Comparison of ENCODE assay signal across 28 cellular contexts in the genomic region with DNA sequence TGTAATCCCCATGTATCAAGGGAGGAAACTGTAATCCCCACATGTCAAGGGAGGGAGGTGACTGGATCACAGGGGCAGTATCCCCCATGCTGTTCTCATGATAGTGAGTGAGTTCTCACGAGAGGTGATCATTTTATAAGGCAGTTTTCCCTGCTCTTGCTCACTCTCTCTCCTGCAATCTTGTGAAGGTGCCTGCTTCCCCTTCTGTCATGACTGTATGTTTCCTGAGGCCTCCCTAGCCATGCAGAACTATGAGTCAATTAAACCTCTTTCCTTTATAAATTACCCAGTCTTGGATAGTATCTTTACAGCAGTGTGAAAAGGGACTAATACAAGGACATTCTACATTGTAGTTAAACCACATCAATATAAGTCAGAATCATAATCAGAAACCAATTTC.
"Had no signal": no experiment of that assay in that cellular context is flagged by ENCODE, and none has a peak within 500 bp of the region (broad histone marks: within the 10 kb centered on the region; RNA-seq: fewer than 3 reads in every experiment).

No MANE protein-coding gene starts in this region.

- H3K9me3 Mint-ChIP-seq: central memory CD8-positive, alpha-beta T cell had no signal

- H3K27me3 Mint-ChIP-seq: activated CD4-positive, alpha-beta memory T cell treated with anti-CD3 and anti-CD28 coated beads, Interleukin-2, amount 10 ng/mL, durations not matched to agents 7 days and 5 days; activated CD4-positive, alpha-beta T cell treated with anti-CD3 and anti-CD28 coated beads, Interleukin-2, amount 10 ng/mL, durations not matched to agents 7 days and 5 days; activated naive CD8-positive, alpha-beta T cell; activated T-cell treated with anti-CD3 and anti-CD28 coated beads, Interleukin-2, amount 50 U/mL, for 24 hours; central memory CD8-positive, alpha-beta T cell; dendritic cell treated with granulocyte-macrophage colony-stimulating factor and Interleukin-4, amounts not matched to agents 40 ng/mL and 50 ng/mL, for 4 days; effector memory CD8-positive, alpha-beta T cell; T-helper 17 cell had no signal

- H3K4me1 Mint-ChIP-seq: activated CD4-positive, alpha-beta T cell treated with anti-CD3 and anti-CD28 coated beads, Interleukin-2, amount 10 ng/mL, durations not matched to agents 7 days and 5 days; T-helper 17 cell had no signal

- H3K27ac Mint-ChIP-seq: activated CD4-positive, alpha-beta memory T cell treated with anti-CD3 and anti-CD28 coated beads, Interleukin-2, amount 10 ng/mL, durations not matched to agents 7 days and 5 days; activated CD4-positive, alpha-beta T cell treated with anti-CD3 and anti-CD28 coated beads, Interleukin-2, amount 10 ng/mL, durations not matched to agents 7 days and 5 days; activated naive CD8-positive, alpha-beta T cell; activated T-cell treated with anti-CD3 and anti-CD28 coated beads, Interleukin-2, amount 50 U/mL, for 24 hours; activated T-cell treated with anti-CD3 and anti-CD28 coated beads, Interleukin-2, amount 50 U/mL, for 72 hours; dendritic cell treated with granulocyte-macrophage colony-stimulating factor and Interleukin-4, amounts not matched to agents 40 ng/mL and 50 ng/mL, for 4 days; effector memory CD8-positive, alpha-beta T cell; T-helper 17 cell; T-helper 2 cell treated with Interferon-gamma antibody and Interleukin-4, amounts not matched to agents 5 μg/mL and 100 μg/mL, for 36 hours; WTC11 had no signal

- H3K4me3 Mint-ChIP-seq: activated CD4-positive, alpha-beta memory T cell treated with anti-CD3 and anti-CD28 coated beads, Interleukin-2, amount 10 ng/mL, durations not matched to agents 7 days and 5 days; activated CD4-positive, alpha-beta T cell treated with anti-CD3 and anti-CD28 coated beads, Interleukin-2, amount 10 ng/mL, durations not matched to agents 7 days and 5 days; activated naive CD8-positive, alpha-beta T cell; activated T-cell treated with anti-CD3 and anti-CD28 coated beads, Interleukin-2, amount 50 U/mL, for 24 hours; activated T-cell treated with anti-CD3 and anti-CD28 coated beads, Interleukin-2, amount 50 U/mL, for 72 hours; central memory CD8-positive, alpha-beta T cell; dendritic cell treated with granulocyte-macrophage colony-stimulating factor and Interleukin-4, amounts not matched to agents 40 ng/mL and 50 ng/mL, for 4 days; effector memory CD8-positive, alpha-beta T cell; T-helper 17 cell; T-helper 2 cell treated with Interferon-gamma antibody and Interleukin-4, amounts not matched to agents 5 μg/mL and 100 μg/mL, for 36 hours; WTC11 had no signal

- DNase-seq: activated CD4-positive, alpha-beta memory T cell treated with anti-CD3 and anti-CD28 coated beads, Interleukin-2, amount 10 ng/mL, durations not matched to agents 7 days and 5 days; activated CD4-positive, alpha-beta T cell treated with anti-CD3 and anti-CD28 coated beads for 1 hour; activated CD4-positive, alpha-beta T cell treated with anti-CD3 and anti-CD28 coated beads for 4 hours; activated CD4-positive, alpha-beta T cell treated with anti-CD3 and anti-CD28 coated beads, Interleukin-2, amount 10 ng/mL, durations not matched to agents 7 days and 5 days; activated CD4-positive, alpha-beta T cell treated with anti-CD3 and anti-CD28 coated beads, Interleukin-2, amount 50 U/mL, for 4 hours; activated CD8-positive, alpha-beta memory T cell treated with anti-CD3 and anti-CD28 coated beads, Interleukin-2, amount 50 U/mL, for 48 hours; activated gamma-delta T cell; activated naive CD4-positive, alpha-beta T cell; activated naive CD4-positive, alpha-beta T cell treated with anti-CD3 and anti-CD28 coated beads, Interleukin-2, amount 50 U/mL, for 16 hours; activated T-cell treated with anti-CD3 and anti-CD28 coated beads for 4 hours; activated T-cell treated with anti-CD3 and anti-CD28 coated beads, Interleukin-2, amount 50 U/mL, for 24 hours; activated T-cell treated with anti-CD3 and anti-CD28 coated beads, Interleukin-2, amount 50 U/mL, for 72 hours; amniotic stem cell; brain microvascular endothelial cell; effector CD4-positive, alpha-beta T cell; effector memory CD8-positive, alpha-beta T cell; esophagus squamous epithelium; foreskin melanocyte; heart left ventricle; SW 1271; T-helper 1 cell; T-helper 17 cell; T1000 had no signal
